19 cellular contexts compared by ENCODE assay signal in genomic region chr5:170479484-170479883, GRCh38. TPM values are rescaled to one million over a fixed set of nuclear protein-coding genes. Genes with fewer than 3 reads are reported as not detected.
DNase-seq lines count a peak whose midpoint lies in the region; ATAC-seq, FAIRE-seq and TF ChIP-seq lines count a peak whose summit lies in the region.
"Had no signal": no experiment of that assay in that cellular context is flagged by ENCODE, and none has a peak within 500 bp of the region (broad histone marks: within the 10 kb centered on the region; RNA-seq: fewer than 3 reads in every experiment).

No MANE protein-coding gene starts in this region.

- H3K9ac ChIP-seq in K562 (ENCODE audit: insufficient read depth in 1 of 2, low read depth in 2 of 2, low read length in 2 of 2) (no peak overlapping the region), HepG2 (ENCODE audit: insufficient read depth, low read depth, low read length) (no peak overlapping the region)

- CTCF ChIA-PET in K562 (lab: Yijun Ruan, JAX; ENCODE audit: low intra/inter-chr PET ratio): no interaction called here
- CTCF ChIA-PET in HepG2 (lab: Yijun Ruan, JAX; ENCODE audit: low intra/inter-chr PET ratio, low total read pairs): no interaction called here

- H3K79me2 ChIP-seq in K562 (ENCODE audit: control insufficient read depth, insufficient read depth, low read length): no peaks in the 10 kb centered on the region
- H3K79me2 ChIP-seq in HepG2 (ENCODE audit: insufficient read depth, low read length): no peaks in the 10 kb centered on the region

- BruUV-seq in K562 (replicated peaks; lab: Mats Ljungman, UMichigan): no TSS peak
- no TSS peak for BruUV-seq in HepG2 (replicated peaks; lab: Mats Ljungman, UMichigan)

- 0 out of 2 replicates have a peak, but pooled peaks cover 3% of the 10 kb centered on the region for H4K20me1 ChIP-seq in K562 (replicated peaks; ENCODE audit: control insufficient read depth, insufficient read depth, low read length)
- no peaks in the 10 kb centered on the region for H4K20me1 ChIP-seq in HepG2 (ENCODE audit: insufficient read depth, low read length)

- H3K36me3 ChIP-seq in K562 (ENCODE audit: control insufficient read depth, insufficient read depth, low read length): no peaks in the 10 kb centered on the region
- H3K36me3 ChIP-seq in HepG2 (replicated peaks in 1 of 2; ENCODE audit: control insufficient read depth in 1 of 2, insufficient read depth in 2 of 2, low read length in 2 of 2): no peaks in the 10 kb centered on the region
- H3K36me3 ChIP-seq: esophagus muscularis mucosa had no signal

- H3K9me3 ChIP-seq in K562 (replicated peaks; ENCODE audit: control insufficient read depth, insufficient read depth, low read depth, low read length) (no peaks in the 10 kb centered on the region), HepG2 (ENCODE audit: low read length) (no peaks in the 10 kb centered on the region)
- H3K9me3 ChIP-seq: esophagus muscularis mucosa had no signal

- no peak for ATAC-seq in K562
- no peak for ATAC-seq in HepG2
- ATAC-seq: activated naive CD4-positive, alpha-beta T cell treated with anti-CD3 and anti-CD28 coated beads, Interleukin-2, amount 50 U/mL, for 72 hours had no signal

- no peaks in the 10 kb centered on the region for H3K9me1 ChIP-seq in K562 (ENCODE audit: control insufficient read depth, insufficient read depth, low read length)

- POLR2A ChIA-PET in K562 (lab: Yijun Ruan, JAX): no interaction called here
- POLR2A ChIA-PET in HepG2 (lab: Yijun Ruan, JAX): no interaction called here

- intact Hi-C loops in K562 (cut with micrococcal nuclease) (no loop called here), HepG2 (cut with micrococcal nuclease; ENCODE audit: unreplicated experiment) (no loop called here)

- H3K4me1 ChIP-seq in K562 (replicated peaks in 1 of 2; ENCODE audit: control insufficient read depth in 2 of 2, insufficient read depth in 2 of 2, low read length in 2 of 2) (no peaks in the 10 kb centered on the region), HepG2 (ENCODE audit: insufficient read depth, low read length) (no peaks in the 10 kb centered on the region)
- H3K4me1 ChIP-seq: esophagus muscularis mucosa had no signal

- no peak overlapping the region for H2AFZ ChIP-seq in K562 (ENCODE audit: low read depth, low read length)
- no peak overlapping the region for H2AFZ ChIP-seq in HepG2 (ENCODE audit: low read length)

- TF ChIP-seq POLR2A in K562 (conservative IDR thresholded peaks at IDR 0.05) (no peak), HepG2 (IDR thresholded peaks at IDR 0.05; ENCODE audit: insufficient read depth in 1 of 2, low read depth in 2 of 2, low read length in 2 of 2) (no peak)

- no peak for TF ChIP-seq EP300 in K562 (IDR thresholded peaks at IDR 0.05; ENCODE audit: low read length)
- no peak for TF ChIP-seq EP300 in HepG2 (IDR thresholded peaks at IDR 0.05; ENCODE audit: low read depth in 2 of 2, low read length in 2 of 2)
- TF ChIP-seq EP300 in HepG2 (CRISPR knock-in tag; IDR thresholded peaks at IDR 0.05; ENCODE audit: borderline replicate concordance): no peak

- TF ChIP-seq CTCF in K562 (IDR thresholded peaks at IDR 0.05 in 2 of 3, conservative IDR thresholded peaks at IDR 0.05 in 1 of 3; ENCODE audit: insufficient read depth in 2 of 3, low read depth in 1 of 3, low read length in 3 of 3) (no peak), HepG2 (CRISPR knock-in tag; IDR thresholded peaks at IDR 0.05) (no peak)

- TF ChIP-seq RAD21 in K562 (CRISPR knock-in tag; conservative IDR thresholded peaks at IDR 0.05 in 1 of 2, IDR thresholded peaks at IDR 0.05 in 1 of 2): no peak
- TF ChIP-seq RAD21 in HepG2 (CRISPR knock-in tag; IDR thresholded peaks at IDR 0.05): no peak

- in situ Hi-C loops in KBM-7 (cut with MboI; ENCODE audit: low pct_unique_long_range_greater_than_20kb, low sequenced_read_pairs): no loop called here
- in situ Hi-C loops in K562 (cut with MboI): no loop called here
- in situ Hi-C loops in HepG2 (cut with HindIII; ENCODE audit: extremely low pct_ligation_motif_present, low pct_unique_long_range_greater_than_20kb): no loop called here

- no peak overlapping the region for H3K4me2 ChIP-seq in K562 (ENCODE audit: insufficient read depth, low read length)
- no peak overlapping the region for H3K4me2 ChIP-seq in HepG2 (ENCODE audit: low read depth, low read length)

- peaks cover 0 to 5% of the 10 kb centered on the region in 2 experiments; a peak in 1 of 5 replicates for H3K27me3 ChIP-seq in K562 (ENCODE audit: control insufficient read depth in 2 of 2, insufficient read depth in 2 of 2, low read length in 2 of 2)
- no peaks in the 10 kb centered on the region for H3K27me3 ChIP-seq in HepG2 (ENCODE audit: control insufficient read depth in 1 of 2, insufficient read depth in 2 of 2, low read length in 2 of 2)

- DNase-seq in CD1c-positive myeloid dendritic cell (ENCODE audit: extremely low spot score): peak; percentile 54
- DNase-seq in KBM-7: peak; percentile 17
- DNase-seq in K562 (ENCODE audit: extremely low read depth in 1 of 4, low spot score in 3 of 4): no peak
- no peak for DNase-seq in HepG2 (ENCODE audit: low spot score)
- DNase-seq in COLO668 (lab: John Stamatoyannopoulos, UW; ENCODE audit: unreplicated experiment): no peak
- no peak for DNase-seq in foreskin melanocyte
- DNase-seq in activated CD4-positive, CD25-positive, alpha-beta regulatory T cell treated with anti-CD3 and anti-CD28 coated beads, Interleukin-2, amount 50 U/mL, for 72 hours: no peak
- DNase-seq in NCI-H146 treated with DMSO at 0.1 percent for 48 hours (lab: John Stamatoyannopoulos, UW; ENCODE audit: unreplicated experiment): no peak
- DNase-seq: activated B cell treated with CpG ODN at 0.5 μM for 24 hours; AML-193; cerebellar nuclear complex; DND-41; GOT3; NCI-H1105 treated with DMSO at 0.1 percent for 48 hours; retina; stimulated activated naive CD4-positive, alpha-beta T cell treated with Interleukin-2 at 50 U/mL for 16 hours had no signal

- 1% methylated on average over 4 of the region's 4 CpGs for WGBS in K562 (ENCODE audit: insufficient coverage, low coverage, missing lambda C conversion rate)
- WGBS in HepG2 (ENCODE audit: low lambda C conversion rate): 0% methylated on average over 4 of the region's 4 CpGs

- FAIRE-seq in K562 (lab: Jason Lieb, UNC): no peak
- FAIRE-seq in HepG2 (lab: Jason Lieb, UNC): no peak

- H3K27ac ChIP-seq in K562 (ENCODE audit: extremely low read depth, low read depth, low read length) (no peak overlapping the region), HepG2 (ENCODE audit: extremely low read length, insufficient read depth, low read length) (no peak overlapping the region)
- H3K27ac ChIP-seq: esophagus muscularis mucosa had no signal

- H3K4me3 ChIP-seq in K562 (no peak overlapping the region), HepG2 (replicated peaks in 1 of 3; ENCODE audit: insufficient read depth in 1 of 3, low read depth in 2 of 3, low read length in 3 of 3) (no peak overlapping the region)
- H3K4me3 ChIP-seq: esophagus muscularis mucosa had no signal

TF ChIP-seq in K562, 482 proteins besides CTCF, POLR2A, EP300 and RAD21 (continues in another document):
- TF ChIP-seq SMAD1 (IDR thresholded peaks at IDR 0.05; ENCODE audit: low read depth, low read length, partially characterized antibody): no peak

TF ChIP-seq in HepG2, 621 proteins besides CTCF, POLR2A, EP300 and RAD21 (continues in another document):
- TF ChIP-seq MAFF (IDR thresholded peaks at IDR 0.05; ENCODE audit: low read depth, low read length) (peak; percentile 77), CENPT (CRISPR knock-in tag; IDR thresholded peaks at IDR 0.05; ENCODE audit: low read depth) (no peak), SMAD3 (CRISPR knock-in tag; IDR thresholded peaks at IDR 0.05) (no peak), ZNF263 (CRISPR knock-in tag; IDR thresholded peaks at IDR 0.05) (no peak)

RNA-seq across cellular contexts. Expression of gene KCNIP1, which starts 24.3 kb away (rescaled TPM):
- not detected in 2 replicates for total RNA-seq in K562 (2011; cell fraction: chromatin; rRNA removed; ENCODE audit: low replicate concordance)
- not detected in 2 replicates for total RNA-seq in K562 (2011; cell fraction: nucleolus; rRNA removed)
- not detected in 2 replicates for total RNA-seq in K562 (2011; cell fraction: nucleoplasm; rRNA removed)
- total RNA-seq in K562 (2014; rRNA removed) (not detected in 2 replicates), K562 (2014; rRNA removed; fragmentation: Illumina TruSeq; extraction: Trizol) (not detected in 2 replicates), K562 (2015; rRNA removed; fragmentation: Illumina TruSeq; extraction: Trizol) (not detected in 2 replicates), K562 (2021) (not detected in 2 replicates), HepG2 (2016; rRNA removed; fragmentation: Illumina TruSeq; extraction: Trizol) (not detected in 2 replicates)
- polyA plus RNA-seq in K562 (2011; rRNA removed) (not detected in 2 replicates), K562 (2014; fragmentation: Illumina TruSeq; extraction: Trizol) (not detected in 2 replicates), K562 (2014; fragmentation: Nextera tagmentation; extraction: Ambion mirVana) (not detected), K562 (2014; rRNA removed) (not detected in 2 replicates), HepG2 (2011; rRNA removed) (not detected in 2 replicates)
- not detected in 2 replicates for polyA plus RNA-seq in K562 (2011; cell fraction: cytosol; rRNA removed)
- not detected in 2 replicates for polyA plus RNA-seq in K562 (2011; cell fraction: nucleus; rRNA removed)
- not detected in 2 replicates for polyA plus RNA-seq in K562 (2012)
- polyA minus RNA-seq in K562 (2011; rRNA and poly(A)+ RNA removed): not detected in 2 replicates
- polyA minus RNA-seq in K562 (2011; cell fraction: cytosol; rRNA and poly(A)+ RNA removed): not detected in 2 replicates
- polyA minus RNA-seq in K562 (2011; cell fraction: nucleus; rRNA and poly(A)+ RNA removed): not detected in 2 replicates
- not detected in 2 replicates for total RNA-seq in HepG2 (2016; cell fraction: cytosol; rRNA removed; fragmentation: Illumina TruSeq; extraction: Trizol; ENCODE audit: low read depth)
- total RNA-seq in HepG2 (2016; cell fraction: insoluble cytoplasmic fraction; rRNA removed; fragmentation: Illumina TruSeq; extraction: Trizol): not detected in 2 replicates
- not detected in 2 replicates for total RNA-seq in HepG2 (2016; cell fraction: membrane; rRNA removed; fragmentation: Illumina TruSeq; extraction: Trizol)
- not detected in 2 replicates for total RNA-seq in HepG2 (2016; cell fraction: nucleus; rRNA removed; fragmentation: Illumina TruSeq; extraction: Trizol)
- not detected in 2 replicates for polyA plus RNA-seq in HepG2 (2011; cell fraction: cytosol; rRNA removed)
- polyA plus RNA-seq in HepG2 (2011; cell fraction: nucleus; rRNA removed): not detected in 2 replicates
- not detected in 2 replicates for polyA plus RNA-seq in HepG2 (2012)
- not detected in 2 replicates for polyA plus RNA-seq in HepG2 (2016; cell fraction: cytosol; fragmentation: Illumina TruSeq; extraction: Trizol; ENCODE audit: low read depth)
- not detected in 2 replicates for polyA plus RNA-seq in HepG2 (2016; cell fraction: insoluble cytoplasmic fraction; fragmentation: Illumina TruSeq; extraction: Trizol; ENCODE audit: low read depth)
- polyA plus RNA-seq in HepG2 (2016; cell fraction: membrane; fragmentation: Illumina TruSeq; extraction: Trizol; ENCODE audit: low read depth): not detected in 2 replicates
- not detected in 2 replicates for polyA plus RNA-seq in HepG2 (2016; cell fraction: nucleus; fragmentation: Illumina TruSeq; extraction: Trizol; ENCODE audit: insufficient read depth, low read depth)
- polyA minus RNA-seq in HepG2 (2011; rRNA and poly(A)+ RNA removed; ENCODE audit: low replicate concordance): not detected in 2 replicates
- not detected in 2 replicates for polyA minus RNA-seq in HepG2 (2011; cell fraction: cytosol; rRNA and poly(A)+ RNA removed)
- not detected in 2 replicates for polyA minus RNA-seq in HepG2 (2011; cell fraction: nucleus; rRNA and poly(A)+ RNA removed)
- total RNA-seq: activated B cell treated with CpG ODN at 0.5 μM for 24 hours; activated naive CD4-positive, alpha-beta T cell treated with anti-CD3 and anti-CD28 coated beads, Interleukin-2, amount 50 U/mL, for 72 hours; mononuclear cell had no signal

Comparison
In these comparisons a context has a peak if more than half of its experiments do, and no peak if none do; other contexts are left out.
1. DNase-seq: peak in CD1c-positive myeloid dendritic cell (single experiment) and KBM-7 (single experiment); none in K562 (0 of 4), HepG2 (single experiment), COLO668 (single experiment), foreskin melanocyte (single experiment), activated CD4-positive, CD25-positive, alpha-beta regulatory T cell treated with anti-CD3 and anti-CD28 coated beads, Interleukin-2, amount 50 U/mL, for 72 hours (single experiment) and NCI-H146 treated with DMSO at 0.1 percent for 48 hours (single experiment).